In the genomic region with DNA sequence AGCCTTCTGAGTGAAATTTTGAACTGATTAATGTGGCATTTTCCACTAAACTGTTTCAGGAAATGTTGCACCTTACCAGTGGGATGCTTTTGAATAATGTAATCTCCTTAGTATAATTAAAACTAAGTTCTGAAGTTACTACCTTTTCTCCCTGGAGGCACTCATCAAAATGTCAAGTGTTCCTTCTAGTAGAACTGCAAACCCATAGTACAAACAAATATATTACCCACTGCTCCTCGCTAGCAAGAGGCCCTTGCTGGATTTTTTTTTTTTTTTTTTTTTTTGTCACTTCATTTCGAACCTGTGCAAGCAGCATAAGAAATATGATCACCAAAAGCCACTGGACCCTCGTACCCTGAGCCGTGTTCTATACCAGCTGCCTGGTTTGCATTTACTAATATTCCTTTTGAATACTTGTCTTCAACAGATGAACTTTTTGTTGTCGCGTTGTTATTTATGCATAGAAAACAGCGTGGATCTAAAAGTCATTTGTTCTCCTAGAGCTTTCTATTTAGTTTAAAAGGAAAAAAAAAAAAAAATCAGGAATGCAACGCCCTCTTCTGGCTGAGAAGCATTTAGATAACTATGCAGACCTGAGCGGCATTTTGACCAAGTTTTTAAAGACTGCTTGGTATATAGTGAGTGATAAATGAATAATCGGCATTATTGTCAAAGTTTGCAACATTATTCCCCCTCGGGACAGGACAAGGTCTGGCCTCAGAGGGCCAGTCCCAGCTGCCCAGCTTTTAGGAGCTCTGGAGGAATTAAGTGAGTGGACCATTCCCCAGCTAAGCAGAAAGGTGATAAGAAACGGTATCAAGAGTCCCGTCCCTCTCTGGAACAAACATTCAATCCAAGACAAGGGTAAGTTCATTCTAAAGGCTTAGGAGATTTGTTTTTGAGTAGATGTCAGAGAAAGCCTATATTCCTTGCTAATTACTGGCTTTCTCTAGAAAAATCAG, we compare ENCODE assay signal across 9 cellular contexts.
DNase-seq lines count a peak whose midpoint lies in the region; FAIRE-seq and TF ChIP-seq lines count a peak whose summit lies in the region.
"Had no signal": no experiment of that assay in that cellular context is flagged by ENCODE, and none has a peak within 500 bp of the region (broad histone marks: within the 10 kb centered on the region; RNA-seq: fewer than 3 reads in every experiment).

No MANE protein-coding gene starts in this region.

- DNase-seq in RWPE1 (ENCODE audit: low spot score), result peak; percentile 31
- DNase-seq in frontal cortex (ENCODE audit: low spot score in 2 of 2), result no peak
- DNase-seq in tibial artery, result no peak
- DNase-seq in NCI-H187 treated with DMSO at 0.1 percent for 48 hours (lab: John Stamatoyannopoulos, UW), result no peak
- DNase-seq in MG63, result no peak
- no peak for DNase-seq in NCI-H226
- DNase-seq: stimulated activated naive B cell treated with anti-CD40 and anti-IgM and Interleukin-4, amounts not matched to agents 10 μg/mL and 1 μg/mL and 100 μg/mL, for 72 hours had no signal

- TF ChIP-seq CTCF in 22Rv1 (IDR thresholded peaks at IDR 0.05), result peak; percentile 76
- peak; percentile 38 for TF ChIP-seq CTCF in GM12873 (IDR thresholded peaks at IDR 0.05; ENCODE audit: insufficient read depth, low read depth, low read length, missing control alignments)
- TF ChIP-seq CTCF in RWPE1 (conservative IDR thresholded peaks at IDR 0.05; ENCODE audit: low read depth), result peak; percentile 74
- TF ChIP-seq CTCF in tibial artery (IDR thresholded peaks at IDR 0.05), result peak; percentile 35 to 42

- CTCF ChIA-PET in RWPE1 (lab: Yijun Ruan, JAX), result interaction anchor here (0.6 to 1.3 kb wide), 54 partner anchors 9 to 1655 kb away, joined by 3 to 17 read pairs (median 3); no protein-coding TSS in a partner anchor

- H3K9me3 ChIP-seq in tibial artery, result no peaks in the 10 kb centered on the region
- H3K9me3 ChIP-seq in MG63, result no peaks in the 10 kb centered on the region

- intact Hi-C loops in tibial artery (cut with DNase I; ENCODE audit: low total_unique reads), result no loop called here

- no peaks in the 10 kb centered on the region for H3K27me3 ChIP-seq in tibial artery
- H3K27me3 ChIP-seq in MG63, result no peaks in the 10 kb centered on the region

- FAIRE-seq in frontal cortex (lab: Jason Lieb, UNC), result peak; percentile 93

- peaks cover 0 to 33% (median 14%) of the 10 kb centered on the region in 4 donors for H3K4me1 ChIP-seq in tibial artery

- H3K27ac ChIP-seq in 22Rv1 (no peak overlapping the region), RWPE1 (no peak overlapping the region), tibial artery (peak overlapping the region in 1 of 2 donors; percentile 2)

- H3K4me3 ChIP-seq in tibial artery (peak overlapping the region in 1 of 2 donors; percentile 10), MG63 (no peak overlapping the region)

- H3K36me3 ChIP-seq in tibial artery (no peaks in the 10 kb centered on the region), MG63 (no peaks in the 10 kb centered on the region)

- POLR2A ChIA-PET in RWPE1 (lab: Yijun Ruan, JAX; ENCODE audit: low non-redundant PET), result interaction anchor here (0.6 kb wide), 1 partner anchor 36 kb away, joined by 5 read pairs; no protein-coding TSS in a partner anchor
